Comparison of ENCODE assay signal across 13 cellular contexts in genomic region chr4:17024430-17024829, GRCh38.
"Had no signal": no experiment of that assay in that cellular context is flagged by ENCODE, and none has a peak within 500 bp of the region (broad histone marks: within the 10 kb centered on the region; RNA-seq: fewer than 3 reads in every experiment).

No MANE protein-coding gene starts in this region.

- H3K27me3 ChIP-seq: gastrocnemius medialis, right atrium auricular region, suprapubic skin, transverse colon, uterus had no signal

- ATAC-seq: activated naive CD4-positive, alpha-beta T cell treated with anti-CD3 and anti-CD28 coated beads, Interleukin-2, amount 50 U/mL, for 72 hours; gastrocnemius medialis; left ventricle myocardium superior had no signal

- H3K9me3 ChIP-seq: gastrocnemius medialis, right atrium auricular region, suprapubic skin, transverse colon, uterus had no signal

- H3K4me3 ChIP-seq: coronary artery, gastrocnemius medialis, right atrium auricular region, skin epidermis, suprapubic skin, transverse colon, uterus had no signal

- H3K4me1 ChIP-seq: gastrocnemius medialis, right atrium auricular region, suprapubic skin, transverse colon, uterus had no signal

- H3K36me3 ChIP-seq: gastrocnemius medialis, right atrium auricular region, suprapubic skin, transverse colon, uterus had no signal

- DNase-seq: activated CD4-positive, alpha-beta T cell treated with anti-CD3 and anti-CD28 coated beads, Interleukin-2, amount 50 U/mL, for 48 hours; activated gamma-delta T cell treated with Interleukin-2 at 50 U/mL for 16 hours; amniotic stem cell; gastrocnemius medialis; head of caudate nucleus; left ventricle myocardium superior; transverse colon; uterus had no signal
